Comparison of ENCODE assay signal across 14 cellular contexts in the genomic region with DNA sequence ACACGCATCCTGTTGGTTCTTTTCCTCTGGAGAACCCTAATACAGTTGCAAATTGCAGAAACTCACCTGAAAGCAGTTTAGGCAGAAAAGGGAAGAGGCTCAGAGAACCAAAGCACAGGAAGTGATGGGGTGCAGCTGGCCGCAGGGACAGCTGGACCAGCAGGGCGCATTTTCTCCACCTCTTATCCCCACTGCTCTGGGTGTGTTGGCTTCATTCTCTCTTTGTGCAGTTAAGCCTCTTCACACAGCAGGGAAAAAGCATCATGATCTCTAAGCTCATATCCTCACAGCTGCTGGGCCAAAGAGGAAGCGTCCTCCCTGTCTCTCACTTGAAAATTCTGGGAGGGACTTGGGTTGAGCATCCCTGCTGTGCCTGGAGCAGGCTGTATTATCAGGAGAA. TPM values are rescaled to one million over a fixed set of nuclear protein-coding genes. Genes with fewer than 3 reads are reported as not detected.
DNase-seq lines count a peak whose midpoint lies in the region; TF ChIP-seq lines count a peak whose summit lies in the region.
"Had no signal": no experiment of that assay in that cellular context is flagged by ENCODE, and none has a peak within 500 bp of the region (broad histone marks: within the 10 kb centered on the region; RNA-seq: fewer than 3 reads in every experiment).

No MANE protein-coding gene starts in this region.

- no peaks in the 10 kb centered on the region for H3K36me3 ChIP-seq in CD8-positive, alpha-beta memory T cell (ENCODE audit: insufficient read depth, low read length)
- no peaks in the 10 kb centered on the region for H3K36me3 ChIP-seq in esophagus muscularis mucosa
- H3K36me3 ChIP-seq: brain microvascular endothelial cell, tibial nerve had no signal

- H3K4me3 ChIP-seq in CD8-positive, alpha-beta memory T cell (ENCODE audit: low read length), result no peak overlapping the region
- no peak overlapping the region for H3K4me3 ChIP-seq in esophagus muscularis mucosa
- H3K4me3 ChIP-seq: tibial nerve had no signal

- CTCF ChIA-PET in CD8-positive, alpha-beta memory T cell (lab: Charles Lee), result interaction anchor here (1.4 kb wide), 1 partner anchor 126 kb away, joined by 3 read pairs; no protein-coding TSS in a partner anchor

- H3K27ac ChIP-seq in CD8-positive, alpha-beta memory T cell (ENCODE audit: low read depth, low read length), result no peak overlapping the region
- H3K27ac ChIP-seq in esophagus muscularis mucosa (replicated peaks in 1 of 4), result no peak overlapping the region
- H3K27ac ChIP-seq: brain microvascular endothelial cell, tibial nerve had no signal

- peak overlapping the region in 3 of 5 experiments; percentile 47 to 94 (median 50) for H3K27ac Mint-ChIP-seq in brain
- peak overlapping the region in 1 of 8 donors; percentile 57 for H3K27ac Mint-ChIP-seq in CD8-positive, alpha-beta memory T cell
- H3K27ac Mint-ChIP-seq: activated T-helper 1 cell treated with anti-CD3 and anti-CD28 coated beads, Interleukin-12 subunit alpha, Interleukin-12 subunit beta, Interleukin-2, Interleukin-4 antibody, amounts not matched to agents 30 ng/mL and 10 ng/mL and 1 ng/mL, durations not matched to agents 14 hours and 24 hours and 36 hours had no signal

- H3K36me3 Mint-ChIP-seq in brain, result no peaks in the 10 kb centered on the region
- no peaks in the 10 kb centered on the region for H3K36me3 Mint-ChIP-seq in CD8-positive, alpha-beta memory T cell

- intact Hi-C loops in esophagus muscularis mucosa (cut with DNase I), result no loop called here

- H3K27me3 Mint-ChIP-seq in brain, result peaks cover 9% of the 10 kb centered on the region
- H3K27me3 Mint-ChIP-seq in CD8-positive, alpha-beta memory T cell, result peaks cover 14 to 23% of the 10 kb centered on the region in 2 donors

- H3K9me3 ChIP-seq in CD8-positive, alpha-beta memory T cell (ENCODE audit: low read length), result no peaks in the 10 kb centered on the region
- H3K9me3 ChIP-seq in esophagus muscularis mucosa, result no peaks in the 10 kb centered on the region
- H3K9me3 ChIP-seq: tibial nerve had no signal

- H3K4me3 Mint-ChIP-seq in brain, result peak overlapping the region in 1 of 5 experiments; percentile 2
- no peak overlapping the region for H3K4me3 Mint-ChIP-seq in CD8-positive, alpha-beta memory T cell
- H3K4me3 Mint-ChIP-seq: activated T-helper 1 cell treated with anti-CD3 and anti-CD28 coated beads, Interleukin-12 subunit alpha, Interleukin-12 subunit beta, Interleukin-2, Interleukin-4 antibody, amounts not matched to agents 30 ng/mL and 10 ng/mL and 1 ng/mL, durations not matched to agents 14 hours and 24 hours and 36 hours had no signal

- POLR2A ChIA-PET in CD8-positive, alpha-beta memory T cell (lab: Charles Lee), result interaction anchor here (0.6 kb wide), 1 partner anchor 67 kb away, joined by 9 read pairs; no protein-coding TSS in a partner anchor

- H3K4me1 Mint-ChIP-seq in brain, result peaks cover 45% of the 10 kb centered on the region
- H3K4me1 Mint-ChIP-seq in CD8-positive, alpha-beta memory T cell, result peaks cover 0 to 5% (median 0%) of the 10 kb centered on the region in 3 donors

- DNase-seq in NCI-H2081 (lab: John Stamatoyannopoulos, UW) (peak; percentile 51 to 77), NCI-H2081 treated with DMSO at 0.1 percent for 48 hours (lab: John Stamatoyannopoulos, UW) (no peak), NCI-H510A (lab: John Stamatoyannopoulos, UW) (peak; percentile 67), smooth muscle cell of the brain vasculature (ENCODE audit: low read depth, low spot score) (peak; percentile 76), esophagus muscularis mucosa (ENCODE audit: extremely low spot score) (no peak)
- no peak for DNase-seq in activated effector memory CD4-positive, alpha-beta T cell treated with anti-CD3 and anti-CD28 coated beads, Interleukin-2, amount 50 U/mL, for 16 hours
- no peak for DNase-seq in CD8-positive, alpha-beta memory T cell
- DNase-seq: activated CD4-positive, CD25-positive, alpha-beta regulatory T cell treated with anti-CD3 and anti-CD28 coated beads, Interleukin-2, amount 50 U/mL, for 72 hours; brain microvascular endothelial cell; NK-92 treated with Interleukin-12 subunit alpha and Interleukin-12 subunit beta, amount 100 ng/mL, for 24 hours; SW 1271 had no signal

- no peak for TF ChIP-seq CTCF in brain (conservative IDR thresholded peaks at IDR 0.05)
- TF ChIP-seq CTCF in esophagus muscularis mucosa (IDR thresholded peaks at IDR 0.05), result no peak

- TF ChIP-seq POLR2A in esophagus muscularis mucosa (IDR thresholded peaks at IDR 0.05; ENCODE audit: low read depth), result no peak

- no peaks in the 10 kb centered on the region for H3K27me3 ChIP-seq in CD8-positive, alpha-beta memory T cell (ENCODE audit: insufficient read depth, low read length, poor library complexity, severe bottlenecking)
- no peaks in the 10 kb centered on the region for H3K27me3 ChIP-seq in esophagus muscularis mucosa
- H3K27me3 ChIP-seq: brain microvascular endothelial cell, tibial nerve had no signal

- no peaks in the 10 kb centered on the region for H3K4me1 ChIP-seq in CD8-positive, alpha-beta memory T cell (ENCODE audit: insufficient read depth, low read length)
- H3K4me1 ChIP-seq in esophagus muscularis mucosa, result peaks cover 8 to 9% (median 9%) of the 10 kb centered on the region in 4 donors

- no peak for TF ChIP-seq EP300 in esophagus muscularis mucosa (IDR thresholded peaks at IDR 0.05)

- H3K9me3 Mint-ChIP-seq in brain, result no peaks in the 10 kb centered on the region
- no peaks in the 10 kb centered on the region for H3K9me3 Mint-ChIP-seq in CD8-positive, alpha-beta memory T cell
- H3K9me3 Mint-ChIP-seq: activated T-helper 1 cell treated with anti-CD3 and anti-CD28 coated beads, Interleukin-12 subunit alpha, Interleukin-12 subunit beta, Interleukin-2, Interleukin-4 antibody, amounts not matched to agents 30 ng/mL and 10 ng/mL and 1 ng/mL, durations not matched to agents 14 hours and 24 hours and 36 hours had no signal

- WGBS in esophagus muscularis mucosa, result 56% methylated on average over 4 of the region's 4 CpGs

RNA-seq across cellular contexts. Expression of a gene that starts 20.0 kb away (rescaled TPM):
- 38.0 TPM for polyA plus RNA-seq in brain (ENCODE audit: insufficient read depth, low read depth, low replicate concordance)
- total RNA-seq in CD8-positive, alpha-beta memory T cell, result 1 to 10 TPM; 2.2 to 2.6 TPM
- polyA plus RNA-seq in CD8-positive, alpha-beta memory T cell, result 4.6 TPM
- 1 to 10 TPM in 2 of 4 donors, under 1 TPM in 2; 0.83 to 3.5 (median 2.0) TPM for total RNA-seq in esophagus muscularis mucosa

RNA-seq across cellular contexts. Expression of a gene that starts 57.0 kb away (rescaled TPM):
- 2.4 TPM for polyA plus RNA-seq in brain (ENCODE audit: insufficient read depth, low read depth, low replicate concordance)
- total RNA-seq in CD8-positive, alpha-beta memory T cell, result 1 to 10 TPM; 8.9 to 9.2 TPM
- 14.5 TPM for polyA plus RNA-seq in CD8-positive, alpha-beta memory T cell
- total RNA-seq in esophagus muscularis mucosa, result 10 to 100 TPM in 1 of 4 donors, 1 to 10 TPM in 3; 5.0 to 12.0 (median 7.1) TPM

Comparison
In these comparisons a context has a peak if more than half of its experiments do, and no peak if none do; other contexts are left out.
1. DNase-seq: peak in NCI-H2081 (2 of 2), NCI-H510A (single experiment) and smooth muscle cell of the brain vasculature (single experiment); none in NCI-H2081 treated with DMSO at 0.1 percent for 48 hours (single experiment), activated effector memory CD4-positive, alpha-beta T cell treated with anti-CD3 and anti-CD28 coated beads, Interleukin-2, amount 50 U/mL, for 16 hours (single experiment), CD8-positive, alpha-beta memory T cell (0 of 5) and esophagus muscularis mucosa (single experiment).